ENCODE assay signal across 13 cellular contexts in genomic region chr17:835263-835662, GRCh38. TPM values are rescaled to one million over a fixed set of nuclear protein-coding genes. Genes with fewer than 3 reads are reported as not detected.
DNase-seq lines count a peak whose midpoint lies in the region; ATAC-seq and TF ChIP-seq lines count a peak whose summit lies in the region.
"Had no signal": no experiment of that assay in that cellular context is flagged by ENCODE, and none has a peak within 500 bp of the region (broad histone marks: within the 10 kb centered on the region; RNA-seq: fewer than 3 reads in every experiment).

No MANE protein-coding gene starts in this region.

- H3K36me3 ChIP-seq in SJCRH30 (no peaks in the 10 kb centered on the region), testis (ENCODE audit: low read depth, missing control alignments) (no peaks in the 10 kb centered on the region)
- H3K36me3 ChIP-seq: ovary had no signal

- H3K27me3 Mint-ChIP-seq in progenitor cell of endocrine pancreas, result no peaks in the 10 kb centered on the region
- no peaks in the 10 kb centered on the region for H3K27me3 Mint-ChIP-seq in activated CD4-positive, alpha-beta T cell treated with anti-CD3 and anti-CD28 coated beads for 36 hours

- peak overlapping the region; percentile 80 for H3K27ac Mint-ChIP-seq in progenitor cell of endocrine pancreas
- H3K27ac Mint-ChIP-seq in activated CD4-positive, alpha-beta T cell treated with anti-CD3 and anti-CD28 coated beads for 36 hours, result no peak overlapping the region
- H3K27ac Mint-ChIP-seq: activated T-helper 17 cell treated with anti-CD3 and anti-CD28 coated beads, Interleukin-2, amount 50 U/mL, for 72 hours; stimulated activated naive CD8-positive, alpha-beta T cell treated with anti-CD3 and anti-CD28 coated beads, Interleukin-15, Interleukin-2, amounts not matched to agents 100 ng/mL and 50 ng/mL, for 24 hours had no signal

- H3K4me3 ChIP-seq in SJCRH30 (peak overlapping the region; percentile 27), fibroblast of villous mesenchyme (ENCODE audit: low read depth, low read length) (no peak overlapping the region), testis (no peak overlapping the region)
- H3K4me3 ChIP-seq: ovary had no signal

- POLR2A ChIA-PET in activated CD4-positive, alpha-beta T cell treated with anti-CD3 and anti-CD28 coated beads for 36 hours (lab: Charles Lee), result interaction anchor here (0.7 kb wide), 1 partner anchor 48 kb away, joined by 3 read pairs; no protein-coding TSS in a partner anchor

- H3K9me3 Mint-ChIP-seq in progenitor cell of endocrine pancreas (ENCODE audit: low read depth), result peaks cover 3% of the 10 kb centered on the region
- H3K9me3 Mint-ChIP-seq in activated CD4-positive, alpha-beta T cell treated with anti-CD3 and anti-CD28 coated beads for 36 hours (ENCODE audit: low read depth), result no peaks in the 10 kb centered on the region
- H3K9me3 Mint-ChIP-seq: activated T-helper 17 cell treated with anti-CD3 and anti-CD28 coated beads, Interleukin-2, amount 50 U/mL, for 72 hours; stimulated activated naive CD8-positive, alpha-beta T cell treated with anti-CD3 and anti-CD28 coated beads, Interleukin-15, Interleukin-2, amounts not matched to agents 100 ng/mL and 50 ng/mL, for 24 hours had no signal

- intact Hi-C loops in testis (cut with DNase I; ENCODE audit: low total_unique reads), result no loop called here
- intact Hi-C loops in activated CD4-positive, alpha-beta T cell treated with anti-CD3 and anti-CD28 coated beads for 36 hours (cut with DNase I, micrococcal nuclease), result no loop called here

- no peak for TF ChIP-seq POLR2A in testis (IDR thresholded peaks at IDR 0.05)

- H3K27me3 ChIP-seq in SJCRH30 (no peaks in the 10 kb centered on the region), testis (no peaks in the 10 kb centered on the region)
- H3K27me3 ChIP-seq: ovary had no signal

- H3K9me3 ChIP-seq in SJCRH30 (replicated peaks) (no peaks in the 10 kb centered on the region), testis (no peaks in the 10 kb centered on the region)
- H3K9me3 ChIP-seq: ovary had no signal

- H3K4me1 ChIP-seq in SJCRH30 (0 out of 2 replicates have a peak, but pooled peaks cover 4% of the 10 kb centered on the region), testis (no peaks in the 10 kb centered on the region)

- CTCF ChIA-PET in activated CD4-positive, alpha-beta T cell treated with anti-CD3 and anti-CD28 coated beads for 36 hours (lab: Charles Lee), result no interaction called here

- TF ChIP-seq CTCF in fibroblast of villous mesenchyme (IDR thresholded peaks at IDR 0.05; ENCODE audit: insufficient read depth, low read depth, low read length), result no peak
- no peak for TF ChIP-seq CTCF in progenitor cell of endocrine pancreas (IDR thresholded peaks at IDR 0.05; ENCODE audit: unreplicated experiment)
- no peak for TF ChIP-seq CTCF in testis (IDR thresholded peaks at IDR 0.05)

- H3K27ac ChIP-seq in SJCRH30 (peak overlapping the region; percentile 63), testis (no peak overlapping the region)
- H3K27ac ChIP-seq: ovary had no signal

- no peak for ATAC-seq in activated CD4-positive, alpha-beta T cell treated with anti-CD3 and anti-CD28 coated beads for 36 hours
- ATAC-seq: activated T-helper 17 cell treated with anti-CD3 and anti-CD28 coated beads, Interleukin-2, amount 50 U/mL, for 72 hours had no signal

- DNase-seq in ELF-1 (ENCODE audit: low read depth, low spot score), result peak; percentile 83
- peak; percentile 69 to 77 for DNase-seq in SJCRH30
- peak; percentile 97 for DNase-seq in fibroblast of villous mesenchyme (ENCODE audit: low read depth)
- DNase-seq in progenitor cell of endocrine pancreas (ENCODE audit: low spot score, unreplicated experiment), result no peak
- DNase-seq in testis, result no peak
- no peak for DNase-seq in activated CD4-positive, CD25-positive, alpha-beta regulatory T cell treated with anti-CD3 and anti-CD28 coated beads, Interleukin-2, amount 50 U/mL, for 72 hours
- no peak for DNase-seq in nucleus accumbens (lab: John Stamatoyannopoulos, UW)
- no peak for DNase-seq in activated CD4-positive, alpha-beta T cell treated with anti-CD3 and anti-CD28 coated beads for 36 hours
- DNase-seq: NCI-H2107, T-helper 1 cell had no signal

- peaks cover 10% of the 10 kb centered on the region for H3K36me3 Mint-ChIP-seq in progenitor cell of endocrine pancreas (ENCODE audit: insufficient read depth)
- no peaks in the 10 kb centered on the region for H3K36me3 Mint-ChIP-seq in activated CD4-positive, alpha-beta T cell treated with anti-CD3 and anti-CD28 coated beads for 36 hours (ENCODE audit: low read depth)

- H3K4me3 Mint-ChIP-seq in progenitor cell of endocrine pancreas (ENCODE audit: low read depth), result no peak overlapping the region
- no peak overlapping the region for H3K4me3 Mint-ChIP-seq in activated CD4-positive, alpha-beta T cell treated with anti-CD3 and anti-CD28 coated beads for 36 hours
- H3K4me3 Mint-ChIP-seq: activated T-helper 17 cell treated with anti-CD3 and anti-CD28 coated beads, Interleukin-2, amount 50 U/mL, for 72 hours; stimulated activated naive CD8-positive, alpha-beta T cell treated with anti-CD3 and anti-CD28 coated beads, Interleukin-15, Interleukin-2, amounts not matched to agents 100 ng/mL and 50 ng/mL, for 24 hours had no signal

- H3K4me1 Mint-ChIP-seq in progenitor cell of endocrine pancreas (ENCODE audit: low read depth), result no peaks in the 10 kb centered on the region
- no peaks in the 10 kb centered on the region for H3K4me1 Mint-ChIP-seq in activated CD4-positive, alpha-beta T cell treated with anti-CD3 and anti-CD28 coated beads for 36 hours
- H3K4me1 Mint-ChIP-seq: activated T-helper 17 cell treated with anti-CD3 and anti-CD28 coated beads, Interleukin-2, amount 50 U/mL, for 72 hours had no signal

- WGBS in testis, 2 donors, result 49 to 68% methylated on average over 9 of the region's 9 CpGs

RNA-seq across cellular contexts. Expression of gene MRM3, which starts 53.1 kb away (rescaled TPM):
- 12.4 and 16.0 TPM in 2 replicates for total RNA-seq in SJCRH30 (2014; rRNA removed; shearing (Covaris generic))
- total RNA-seq in fibroblast of villous mesenchyme, result 10.8 and 17.4 TPM in 2 replicates
- 14.5 and 17.9 TPM in 2 replicates for total RNA-seq in progenitor cell of endocrine pancreas
- total RNA-seq in testis, result 10 to 100 TPM; 26.0 to 32.6 TPM
- 33.1 TPM for polyA plus RNA-seq in testis (ENCODE audit: insufficient read depth, low read depth, low replicate concordance)
- total RNA-seq in activated CD4-positive, alpha-beta T cell treated with anti-CD3 and anti-CD28 coated beads for 36 hours, result 10 to 100 TPM; 20.6 to 31.4 TPM

RNA-seq across cellular contexts. Expression of gene GLOD4, which starts 53.2 kb away (rescaled TPM):
- 34.6 and 45.0 TPM in 2 replicates for total RNA-seq in SJCRH30 (2014; rRNA removed; shearing (Covaris generic))
- total RNA-seq in fibroblast of villous mesenchyme, result 31.2 and 40.2 TPM in 2 replicates
- 79.9 and 109 TPM in 2 replicates for total RNA-seq in progenitor cell of endocrine pancreas
- 10 to 100 TPM; 55.9 to 82.8 TPM for total RNA-seq in testis
- polyA plus RNA-seq in testis (ENCODE audit: insufficient read depth, low read depth, low replicate concordance), result 45.0 TPM
- total RNA-seq in activated CD4-positive, alpha-beta T cell treated with anti-CD3 and anti-CD28 coated beads for 36 hours, result 10 to 100 TPM; 59.5 to 64.0 TPM

Comparison
In these comparisons a context has a peak if more than half of its experiments do, and no peak if none do; other contexts are left out.
1. DNase-seq: peak in ELF-1 (single experiment), SJCRH30 (2 of 2) and fibroblast of villous mesenchyme (single experiment); none in progenitor cell of endocrine pancreas (single experiment), testis (single experiment), activated CD4-positive, CD25-positive, alpha-beta regulatory T cell treated with anti-CD3 and anti-CD28 coated beads, Interleukin-2, amount 50 U/mL, for 72 hours (single experiment), nucleus accumbens (0 of 56) and activated CD4-positive, alpha-beta T cell treated with anti-CD3 and anti-CD28 coated beads for 36 hours (single experiment).